Comparison of ENCODE assay signal across 2 cellular contexts in genomic region chr2:138713069-138713496, GRCh38.
TF ChIP-seq lines count a peak whose summit lies in the region.

No MANE protein-coding gene starts in this region.

TF ChIP-seq in HCT116, 20 proteins besides CTCF, POLR2A, EP300 and RAD21:
- TF ChIP-seq SP1 (IDR thresholded peaks at IDR 0.05; ENCODE audit: low read depth) = no peak
- no peak for TF ChIP-seq SIN3A (IDR thresholded peaks at IDR 0.05; ENCODE audit: low read depth)
- TF ChIP-seq CEBPB (IDR thresholded peaks at IDR 0.05; ENCODE audit: low read depth) = no peak
- TF ChIP-seq EGR1 (IDR thresholded peaks at IDR 0.05; ENCODE audit: low read depth) = no peak
- TF ChIP-seq ZBTB33 (IDR thresholded peaks at IDR 0.05; ENCODE audit: extremely low read depth, insufficient replicate concordance, low read length) = no peak
- no peak for TF ChIP-seq ZFX (IDR thresholded peaks at IDR 0.05)
- no peak for TF ChIP-seq MAX (IDR thresholded peaks at IDR 0.05)
- TF ChIP-seq POLR2AphosphoS5 (IDR thresholded peaks at IDR 0.05; ENCODE audit: low read depth, low read length) = no peak
- TF ChIP-seq EZH2phosphoT487 (IDR thresholded peaks at IDR 0.05; ENCODE audit: borderline replicate concordance) = no peak
- no peak for TF ChIP-seq ELF1 (IDR thresholded peaks at IDR 0.05; ENCODE audit: borderline replicate concordance, low read depth)
- no peak for TF ChIP-seq EZH2 (IDR thresholded peaks at IDR 0.05)
- no peak for TF ChIP-seq YY1 (IDR thresholded peaks at IDR 0.05; ENCODE audit: extremely low read depth, insufficient replicate concordance, low read depth, low read length)

TF ChIP-seq in liver, 16 proteins besides CTCF, POLR2A, EP300 and RAD21 (continued from another document):
- TF ChIP-seq MAX (IDR thresholded peaks at IDR 0.05) = no peak
- peak; percentile 75 to 91 for TF ChIP-seq HNF4A (conservative IDR thresholded peaks at IDR 0.05)
- peak; percentile 15 for TF ChIP-seq SP1 (IDR thresholded peaks at IDR 0.05)
- TF ChIP-seq HNF4G (IDR thresholded peaks at IDR 0.05) = peak; percentile 58
